ENCODE assay signal across 8 cellular contexts in the genomic region with DNA sequence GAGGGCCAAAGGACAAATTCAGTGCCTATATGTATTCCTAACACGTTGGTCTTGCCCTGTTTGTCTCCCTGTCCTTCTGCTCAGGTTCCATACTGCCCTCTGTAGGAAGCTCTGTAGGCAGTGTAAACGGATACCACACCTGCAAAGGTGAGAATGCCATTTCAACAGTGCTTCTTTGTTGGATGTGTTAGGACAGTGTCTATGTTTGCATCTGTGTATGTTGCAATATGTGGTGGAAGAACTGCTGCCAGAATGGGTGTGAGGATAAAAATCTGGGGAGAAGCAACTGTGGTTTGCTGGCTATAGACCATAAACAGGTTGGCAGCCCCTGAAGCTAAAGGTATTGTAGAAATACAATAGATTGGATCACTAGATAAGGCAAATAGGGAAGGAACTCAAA.
DNase-seq lines count a peak whose midpoint lies in the region; ATAC-seq, FAIRE-seq and TF ChIP-seq lines count a peak whose summit lies in the region.

No MANE protein-coding gene starts in this region.

- peak; percentile 71 for ATAC-seq in left lung
- ATAC-seq in omental fat pad (ENCODE audit: low FRiP score), result no peak

- no peaks in the 10 kb centered on the region for H3K27me3 ChIP-seq in WERI-Rb-1 (ENCODE audit: insufficient read depth, low read depth, severe bottlenecking)
- no peaks in the 10 kb centered on the region for H3K27me3 ChIP-seq in left lung

- peak; percentile 72 for TF ChIP-seq CTCF in WERI-Rb-1 (IDR thresholded peaks at IDR 0.05; ENCODE audit: low read depth, low read length)
- no peak for TF ChIP-seq CTCF in left lung (IDR thresholded peaks at IDR 0.05)
- no peak for TF ChIP-seq CTCF in omental fat pad (IDR thresholded peaks at IDR 0.05)

- DNase-seq in DMS53 (lab: John Stamatoyannopoulos, UW), result peak; percentile 87
- DNase-seq in HuH-7.5 (ENCODE audit: low spot score), result peak; percentile 45
- peak; percentile 23 for DNase-seq in WERI-Rb-1
- DNase-seq in left lung, result no peak
- no peak for DNase-seq in HTR-8/SVneo (ENCODE audit: insufficient read length, low spot score)
- DNase-seq in omental fat pad (ENCODE audit: low spot score), result no peak
- DNase-seq in MV-4-11 (lab: John Stamatoyannopoulos, UW), result no peak
- no peak for DNase-seq in stimulated activated CD4-positive, alpha-beta T cell treated with anti-CD3 and anti-CD28 coated beads, Interleukin-4, amount 100 ng/mL, for 1 hour

- H3K27ac ChIP-seq in WERI-Rb-1, result no peak overlapping the region
- H3K27ac ChIP-seq in left lung, result no peak overlapping the region

- H3K4me3 ChIP-seq in WERI-Rb-1 (ENCODE audit: low read depth, low read length) (no peak overlapping the region), left lung (no peak overlapping the region)

- H3K9me3 ChIP-seq in WERI-Rb-1 (ENCODE audit: severe bottlenecking) (no peaks in the 10 kb centered on the region), left lung (no peaks in the 10 kb centered on the region)

- H3K36me3 ChIP-seq in WERI-Rb-1 (peaks cover 66% of the 10 kb centered on the region), left lung (peaks cover 0 to 96% of the 10 kb centered on the region in 2 donors)

- no peak for FAIRE-seq in HTR-8/SVneo (lab: Jason Lieb, UNC)

- no peaks in the 10 kb centered on the region for H3K4me1 ChIP-seq in left lung

- intact Hi-C loops in left lung (cut with DNase I), result no loop called here

Comparison
In these comparisons a context has a peak if more than half of its experiments do, and no peak if none do; other contexts are left out.
1. DNase-seq: peak in DMS53 (single experiment), HuH-7.5 (single experiment) and WERI-Rb-1 (single experiment); none in left lung (0 of 2), HTR-8/SVneo (single experiment), omental fat pad (single experiment), MV-4-11 (single experiment) and stimulated activated CD4-positive, alpha-beta T cell treated with anti-CD3 and anti-CD28 coated beads, Interleukin-4, amount 100 ng/mL, for 1 hour (single experiment).